ENCODE assay signal across 1 cellular context in genomic region chr11:72112541-72113136, GRCh38.
TF ChIP-seq lines count a peak whose summit lies in the region.

ANAPC15 (minus strand) TSS chr11:72112695; CDS start chr11:72111276, 1,419 bp downstream.

TF ChIP-seq in HCT116, 20 proteins besides CTCF, POLR2A, EP300 and RAD21 (continued from another document):
- no peak for TF ChIP-seq CEBPB (IDR thresholded peaks at IDR 0.05; ENCODE audit: low read depth)
- TF ChIP-seq CBX3 (IDR thresholded peaks at IDR 0.05; ENCODE audit: low read depth), result no peak
- no peak for TF ChIP-seq ZNF274 (IDR thresholded peaks at IDR 0.05; ENCODE audit: low read depth, low read length)
- TF ChIP-seq JUND (IDR thresholded peaks at IDR 0.05), result no peak
- TF ChIP-seq MAX (IDR thresholded peaks at IDR 0.05), result peak; percentile 21; the same call in 1 of the 2 replicates
